7 cellular contexts compared by ENCODE assay signal in genomic region chr1:205658943-205659581, GRCh38. TPM values are rescaled to one million over a fixed set of nuclear protein-coding genes. Genes with fewer than 3 reads are reported as not detected.
DNase-seq lines count a peak whose midpoint lies in the region; ATAC-seq and TF ChIP-seq lines count a peak whose summit lies in the region.

No MANE protein-coding gene starts in this region.

- intact Hi-C loops in left colon (cut with DNase I, micrococcal nuclease), result loop anchor here (10.0 kb wide), 2 partner anchors 64 to 124 kb away; no protein-coding TSS in a partner anchor

- peak; percentile 90 for TF ChIP-seq CTCF in GM12864 (IDR thresholded peaks at IDR 0.05; ENCODE audit: low read depth, low read length, missing control alignments)

- peak; percentile 80 for ATAC-seq in HG02678 (IDR thresholded peaks at IDR 0.05; ENCODE audit: unreplicated experiment)
- peak; percentile 84 for ATAC-seq in left colon

- DNase-seq in GM12864 (ENCODE audit: low read depth) (no peak), NCI-H2081 (lab: John Stamatoyannopoulos, UW) (peak; percentile 81 to 83), left colon (peak in 1 of 2 donors; percentile 87)
- DNase-seq in activated CD4-positive, CD25-positive, alpha-beta regulatory T cell treated with anti-CD3 and anti-CD28 coated beads, Interleukin-2, amount 50 U/mL, for 16 hours (ENCODE audit: low read depth, low spot score), result peak; percentile 36
- DNase-seq in central memory CD4-positive, alpha-beta T cell, result peak; percentile 50
- peak; percentile 78 for DNase-seq in stimulated activated CD4-positive, alpha-beta T cell treated with anti-CD3 and anti-CD28 coated beads, Interleukin-4, amount 100 ng/mL, for 1 hour

- no peak overlapping the region for H3K4me3 ChIP-seq in GM12864 (ENCODE audit: low read depth, low read length)

RNA-seq across cellular contexts. Expression of gene SLC45A3, which starts 21.2 kb away (rescaled TPM):
- 10 to 100 TPM; 19.5 to 30.8 TPM for total RNA-seq in left colon

RNA-seq across cellular contexts. Expression of gene ELK4, which starts 27.3 kb away (rescaled TPM):
- total RNA-seq in left colon, result 10 to 100 TPM; 37.4 to 39.5 TPM
